In the genomic region with DNA sequence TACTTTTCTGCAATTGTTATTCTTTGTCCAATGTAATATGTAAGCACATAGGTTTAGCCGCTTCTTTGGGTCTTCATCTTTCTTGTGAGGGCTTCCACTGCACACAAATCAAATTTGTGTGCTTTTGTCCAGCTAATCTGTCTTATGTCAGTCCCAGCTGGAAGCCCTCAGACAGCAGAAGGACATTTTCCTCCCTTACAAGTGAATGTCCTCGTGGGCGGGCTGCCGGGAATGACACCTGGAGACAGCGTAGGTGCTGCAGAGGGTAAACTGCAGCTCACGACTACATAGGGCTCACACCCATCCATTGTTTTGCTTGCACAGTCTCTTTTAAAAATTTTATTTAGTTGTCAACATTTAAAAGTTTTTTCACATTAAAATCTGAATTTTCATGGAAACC, we compare ENCODE assay signal across 23 cellular contexts. TPM values are rescaled to one million over a fixed set of nuclear protein-coding genes. Genes with fewer than 3 reads are reported as not detected.
"Had no signal": no experiment of that assay in that cellular context is flagged by ENCODE, and none has a peak within 500 bp of the region (broad histone marks: within the 10 kb centered on the region; RNA-seq: fewer than 3 reads in every experiment).

No MANE protein-coding gene starts in this region.

- H3K4me3 ChIP-seq: cardiac muscle cell, lower lobe of right lung, transverse colon had no signal

- ATAC-seq: activated T-cell treated with anti-CD3 and anti-CD28 coated beads, Interleukin-2, amount 50 U/mL, for 4 hours; foreskin keratinocyte had no signal

- H3K27ac ChIP-seq: cardiac muscle cell, foreskin keratinocyte, lower lobe of right lung, transverse colon had no signal

- H3K36me3 Mint-ChIP-seq: activated naive CD8-positive, alpha-beta T cell treated with anti-CD3 and anti-CD28 coated beads, Interleukin-2, amount 10 ng/mL, durations not matched to agents 7 days and 5 days; naive B cell had no signal

- H3K4me3 Mint-ChIP-seq: activated B cell treated with CpG ODN at 0.5 μM for 24 hours; activated CD4-positive, alpha-beta T cell treated with anti-CD3 and anti-CD28 coated beads for 36 hours; activated naive CD4-positive, alpha-beta T cell treated with anti-CD3 and anti-CD28 coated beads for 36 hours; activated naive CD8-positive, alpha-beta T cell treated with anti-CD3 and anti-CD28 coated beads, Interleukin-2, amount 10 ng/mL, durations not matched to agents 7 days and 5 days; activated T-cell treated with anti-CD3 and anti-CD28 coated beads, Interleukin-2, amount 50 U/mL, for 4 hours; dendritic cell treated with granulocyte-macrophage colony-stimulating factor and Interleukin-4, amounts not matched to agents 40 ng/mL and 50 ng/mL, for 4 days; stimulated activated naive B cell treated with anti-CD40 and anti-IgM and Interleukin-4, amounts not matched to agents 10 μg/mL and 1 μg/mL and 100 μg/mL, for 72 hours had no signal

- H3K27ac Mint-ChIP-seq: activated B cell treated with CpG ODN at 0.5 μM for 24 hours; activated CD4-positive, alpha-beta T cell treated with anti-CD3 and anti-CD28 coated beads for 36 hours; activated naive CD4-positive, alpha-beta T cell treated with anti-CD3 and anti-CD28 coated beads for 36 hours; activated naive CD8-positive, alpha-beta T cell treated with anti-CD3 and anti-CD28 coated beads, Interleukin-2, amount 10 ng/mL, durations not matched to agents 7 days and 5 days; dendritic cell treated with granulocyte-macrophage colony-stimulating factor and Interleukin-4, amounts not matched to agents 40 ng/mL and 50 ng/mL, for 4 days; progenitor cell of endocrine pancreas; stimulated activated naive B cell treated with anti-CD40 and anti-IgM and Interleukin-4, amounts not matched to agents 10 μg/mL and 1 μg/mL and 100 μg/mL, for 72 hours had no signal

- H3K27me3 Mint-ChIP-seq: activated B cell treated with CpG ODN at 0.5 μM for 24 hours had no signal

- DNase-seq: activated B cell treated with CpG ODN at 0.5 μM for 24 hours; activated CD4-positive, alpha-beta T cell treated with anti-CD3 and anti-CD28 coated beads for 36 hours; activated CD4-positive, alpha-beta T cell treated with anti-CD3 and anti-CD28 coated beads, Interleukin-2, amount 50 U/mL, for 4 hours; activated CD8-positive, alpha-beta memory T cell treated with anti-CD3 and anti-CD28 coated beads for 24 hours; activated CD8-positive, alpha-beta memory T cell treated with anti-CD3 and anti-CD28 coated beads, Interleukin-2, amount 50 U/mL, for 4 hours; activated naive CD4-positive, alpha-beta T cell treated with anti-CD3 and anti-CD28 coated beads for 36 hours; activated naive CD8-positive, alpha-beta T cell treated with anti-CD3 and anti-CD28 coated beads, Interleukin-2, amount 10 ng/mL, durations not matched to agents 7 days and 5 days; activated T-cell treated with anti-CD3 and anti-CD28 coated beads, Interleukin-2, amount 50 U/mL, for 4 hours; amniotic stem cell; effector CD8-positive, alpha-beta T cell; erythroblast; foreskin keratinocyte; left colon; lower lobe of right lung; mesendoderm; naive B cell; stimulated activated CD4-positive, alpha-beta T cell treated with anti-CD3 and anti-CD28 coated beads, Interleukin-2, amount 100 ng/mL, for 48 hours; stimulated activated CD8-positive, alpha-beta memory T cell treated with anti-CD3 and anti-CD28 coated beads, Interleukin-4, amount 100 ng/mL, for 48 hours; stimulated activated naive B cell treated with anti-CD40 and anti-IgM and Interleukin-4, amounts not matched to agents 10 μg/mL and 1 μg/mL and 100 μg/mL, for 72 hours; transverse colon had no signal

- H3K9me3 Mint-ChIP-seq: activated B cell treated with CpG ODN at 0.5 μM for 24 hours; activated naive CD4-positive, alpha-beta T cell treated with anti-CD3 and anti-CD28 coated beads for 36 hours; activated T-cell treated with anti-CD3 and anti-CD28 coated beads, Interleukin-2, amount 50 U/mL, for 4 hours; dendritic cell treated with granulocyte-macrophage colony-stimulating factor and Interleukin-4, amounts not matched to agents 40 ng/mL and 50 ng/mL, for 4 days had no signal

RNA-seq across cellular contexts. Expression of a gene that starts 24.6 kb away (rescaled TPM):
- total RNA-seq: activated naive CD4-positive, alpha-beta T cell treated with anti-CD3 and anti-CD28 coated beads for 36 hours; activated naive CD8-positive, alpha-beta T cell treated with anti-CD3 and anti-CD28 coated beads, Interleukin-2, amount 10 ng/mL, durations not matched to agents 7 days and 5 days had no signal

RNA-seq across cellular contexts. Expression of a gene that starts 49.3 kb away (rescaled TPM):
- total RNA-seq: activated naive CD4-positive, alpha-beta T cell treated with anti-CD3 and anti-CD28 coated beads for 36 hours had no signal
